30 cellular contexts compared by ENCODE assay signal in the genomic region with DNA sequence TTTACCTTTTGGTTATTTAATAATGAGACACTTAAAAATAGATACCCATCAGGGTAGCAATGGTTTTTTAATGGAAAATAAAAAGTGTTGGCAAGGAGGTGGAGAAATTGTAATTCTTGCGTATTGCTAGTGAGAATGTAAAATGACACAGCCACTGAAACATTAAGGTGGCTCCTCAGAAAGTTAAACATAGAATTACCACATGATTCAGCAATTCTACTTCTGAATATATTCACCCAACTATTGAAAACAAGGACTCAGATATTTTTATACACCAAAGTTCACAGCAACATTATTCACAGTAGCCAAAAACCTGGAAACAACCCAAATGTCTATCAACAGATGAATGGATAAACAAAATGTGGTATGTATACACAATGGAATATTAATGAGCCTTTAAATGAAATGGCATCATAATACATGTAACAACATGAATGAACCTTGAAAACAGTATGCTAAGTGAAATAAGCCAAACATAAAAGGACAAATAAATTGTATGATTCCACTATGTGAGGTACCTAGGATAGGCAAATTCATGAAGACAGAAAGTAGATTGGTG.
"Had no signal": no experiment of that assay in that cellular context is flagged by ENCODE, and none has a peak within 500 bp of the region (broad histone marks: within the 10 kb centered on the region; RNA-seq: fewer than 3 reads in every experiment).

No MANE protein-coding gene starts in this region.

- H3K4me3 Mint-ChIP-seq: activated B cell treated with CpG ODN at 0.5 μM for 24 hours; activated CD4-positive, alpha-beta memory T cell treated with anti-CD3 and anti-CD28 coated beads for 36 hours; activated naive CD4-positive, alpha-beta T cell treated with anti-CD3 and anti-CD28 coated beads for 36 hours; brain had no signal

- H3K9me3 ChIP-seq: adrenal gland had no signal

- H3K36me3 ChIP-seq: adrenal gland had no signal

- ATAC-seq: activated naive CD4-positive, alpha-beta T cell treated with anti-CD3 and anti-CD28 coated beads, Interleukin-2, amount 50 U/mL, for 72 hours had no signal

- H3K4me3 ChIP-seq: adrenal gland had no signal

- H3K9me3 Mint-ChIP-seq: activated B cell treated with CpG ODN at 0.5 μM for 24 hours; activated CD4-positive, alpha-beta memory T cell treated with anti-CD3 and anti-CD28 coated beads for 36 hours; activated naive CD4-positive, alpha-beta T cell treated with anti-CD3 and anti-CD28 coated beads for 36 hours; activated naive CD4-positive, alpha-beta T cell treated with anti-CD3 and anti-CD28 coated beads, Interleukin-2, amount 50 U/mL, for 72 hours; activated T-helper 2 cell treated with anti-CD3 and anti-CD28 coated beads, Interferon-gamma antibody, Interleukin-2, Interleukin-4, amounts not matched to agents 10 μg/mL and 5 μg/mL and 100 μg/mL, durations not matched to agents 14 hours and 24 hours and 36 hours; brain had no signal

- H3K27ac ChIP-seq: adrenal gland, VCaP had no signal

- H3K27me3 ChIP-seq: adrenal gland had no signal

- H3K4me1 ChIP-seq: adrenal gland had no signal

- H3K36me3 Mint-ChIP-seq: activated CD4-positive, alpha-beta memory T cell treated with anti-CD3 and anti-CD28 coated beads for 36 hours; activated naive CD4-positive, alpha-beta T cell treated with anti-CD3 and anti-CD28 coated beads, Interleukin-2, amount 50 U/mL, for 72 hours; brain had no signal

- H3K27ac Mint-ChIP-seq: activated B cell treated with CpG ODN at 0.5 μM for 24 hours; activated CD4-positive, alpha-beta memory T cell treated with anti-CD3 and anti-CD28 coated beads for 36 hours; activated naive CD4-positive, alpha-beta T cell treated with anti-CD3 and anti-CD28 coated beads for 36 hours; activated naive CD4-positive, alpha-beta T cell treated with anti-CD3 and anti-CD28 coated beads, Interleukin-2, amount 50 U/mL, for 72 hours; activated T-helper 2 cell treated with anti-CD3 and anti-CD28 coated beads, Interferon-gamma antibody, Interleukin-2, Interleukin-4, amounts not matched to agents 10 μg/mL and 5 μg/mL and 100 μg/mL, durations not matched to agents 14 hours and 24 hours and 36 hours; brain had no signal

- H3K4me1 Mint-ChIP-seq: activated B cell treated with CpG ODN at 0.5 μM for 24 hours, brain had no signal

- DNase-seq: activated B cell treated with CpG ODN at 0.5 μM for 24 hours; activated CD4-positive, alpha-beta memory T cell treated with anti-CD3 and anti-CD28 coated beads for 36 hours; activated CD4-positive, alpha-beta T cell treated with anti-CD3 and anti-CD28 coated beads for 4 hours; activated CD4-positive, alpha-beta T cell treated with anti-CD3 and anti-CD28 coated beads, Interleukin-2, amount 50 U/mL, for 1 hour; activated CD4-positive, CD25-positive, alpha-beta regulatory T cell treated with anti-CD3 and anti-CD28 coated beads, Interleukin-2, amount 50 U/mL, for 72 hours; activated CD8-positive, alpha-beta memory T cell treated with anti-CD3 and anti-CD28 coated beads, Interleukin-2, amount 50 U/mL, for 4 hours; activated gamma-delta T cell treated with Interleukin-2 at 50 U/mL for 16 hours; activated naive CD4-positive, alpha-beta T cell treated with anti-CD3 and anti-CD28 coated beads for 36 hours; adrenal gland; central memory CD4-positive, alpha-beta T cell; NCI-H1092 treated with DMSO at 0.1 percent for 48 hours; NCI-H1417; NCI-H146; NCI-H187; NCI-H2029 treated with DMSO at 0.1 percent for 48 hours; NCI-H2107; NCI-H2171; NCI-H510A; NCI-H526; NCI-H748 treated with DMSO at 0.1 percent for 48 hours; NK-92 treated with Interleukin-12 subunit alpha and Interleukin-12 subunit beta, amount 100 ng/mL, for 24 hours; Right ventricle myocardium superior; SW 1271; T-helper 1 cell; T-helper 2 cell; T-helper 9 cell had no signal
